Comparison of ENCODE assay signal across 8 cellular contexts in genomic region chr12:31362115-31362758, GRCh38. TPM values are rescaled to one million over a fixed set of nuclear protein-coding genes. Genes with fewer than 3 reads are reported as not detected.
A peak's percentile ranks its signal among the peaks of the same experiment; 100 is the strongest.
DNase-seq lines count a peak whose midpoint lies in the region; ATAC-seq and TF ChIP-seq lines count a peak whose summit lies in the region.

No MANE protein-coding gene starts in this region.

- no peak for TF ChIP-seq EP300 in Ishikawa (IDR thresholded peaks at IDR 0.05; ENCODE audit: borderline replicate concordance)

- peak; percentile 1; the same call in 1 of the 2 replicates for TF ChIP-seq RAD21 in Ishikawa (IDR thresholded peaks at IDR 0.05; ENCODE audit: low read depth)

- DNase-seq in G401 (ENCODE audit: low spot score): peak; percentile 97
- peak; percentile 83 for DNase-seq in SW480 (ENCODE audit: low spot score)
- peak; percentile 89 for DNase-seq in islet precursor cell
- no peak for DNase-seq in KG1 (lab: John Stamatoyannopoulos, UW)
- no peak for DNase-seq in central memory CD4-positive, alpha-beta T cell

- in situ Hi-C loops in G401 (cut with HindIII; ENCODE audit: low sequenced_read_pairs): no loop called here

- peak; percentile 42 for ATAC-seq in GM21526 (IDR thresholded peaks at IDR 0.05; ENCODE audit: low FRiP score, unreplicated experiment)
- no peak for ATAC-seq in HG02970 (IDR thresholded peaks at IDR 0.05; ENCODE audit: low FRiP score, unreplicated experiment)

TF ChIP-seq in Ishikawa, 13 proteins besides CTCF, POLR2A, EP300 and RAD21:
- no peak for TF ChIP-seq CEBPB (IDR thresholded peaks at IDR 0.05)
- TF ChIP-seq REST (IDR thresholded peaks at IDR 0.05; ENCODE audit: low read depth): no peak
- peak; percentile 21; the same call in 1 of the 2 replicates for TF ChIP-seq MAX (IDR thresholded peaks at IDR 0.05)
- TF ChIP-seq TCF12 (IDR thresholded peaks at IDR 0.05; ENCODE audit: low read depth): no peak
- TF ChIP-seq YY1 (IDR thresholded peaks at IDR 0.05; ENCODE audit: low read depth): peak; percentile 29; the same call in 1 of the 2 replicates
- TF ChIP-seq TAF1 (IDR thresholded peaks at IDR 0.05; ENCODE audit: low read depth): no peak
- TF ChIP-seq NFIC (IDR thresholded peaks at IDR 0.05): peak; percentile 41; the same call in 1 of the 2 replicates
- no peak for TF ChIP-seq USF1 (IDR thresholded peaks at IDR 0.05)
- TF ChIP-seq ZBTB7A (IDR thresholded peaks at IDR 0.05; ENCODE audit: low read depth): 0 out of 2 replicates have a peak, but pooled peaks have one; percentile 25
- TF ChIP-seq FOXM1 (IDR thresholded peaks at IDR 0.05; ENCODE audit: borderline replicate concordance, low read depth): no peak
- no peak for TF ChIP-seq TEAD4 (IDR thresholded peaks at IDR 0.05)
- no peak for TF ChIP-seq CREB1 (IDR thresholded peaks at IDR 0.05; ENCODE audit: low read depth)
- no peak for TF ChIP-seq EGR1 (IDR thresholded peaks at IDR 0.05)

RNA-seq across cellular contexts. Expression of gene SINHCAF, which starts 36.3 kb away (rescaled TPM):
- total RNA-seq in G401 (2014; rRNA removed; shearing (Covaris generic)): 119 and 211 TPM in 2 replicates

Comparison
In these comparisons a context has a peak if more than half of its experiments do, and no peak if none do; other contexts are left out.
1. DNase-seq: peak in G401 (single experiment), SW480 (single experiment) and islet precursor cell (single experiment); none in KG1 (single experiment) and central memory CD4-positive, alpha-beta T cell (single experiment).